21 cellular contexts compared by ENCODE assay signal in genomic region chr6:122825180-122825579, GRCh38. TPM values are rescaled to one million over a fixed set of nuclear protein-coding genes. Genes with fewer than 3 reads are reported as not detected.
"Had no signal": no experiment of that assay in that cellular context is flagged by ENCODE, and none has a peak within 500 bp of the region (broad histone marks: within the 10 kb centered on the region; RNA-seq: fewer than 3 reads in every experiment).

No MANE protein-coding gene starts in this region.

- H3K4me3 Mint-ChIP-seq: activated CD4-positive, alpha-beta memory T cell treated with anti-CD3 and anti-CD28 coated beads, Interleukin-2, amount 10 ng/mL, durations not matched to agents 7 days and 5 days; activated naive CD4-positive, alpha-beta T cell treated with anti-CD3 and anti-CD28 coated beads, Interleukin-2, amount 50 U/mL, for 24 hours; activated T-cell treated with anti-CD3 and anti-CD28 coated beads, Interleukin-2, amount 50 U/mL, for 4 hours; dendritic cell treated with granulocyte-macrophage colony-stimulating factor and Interleukin-4, amounts not matched to agents 40 ng/mL and 50 ng/mL, for 4 days; nephron; type B pancreatic cell had no signal

- H3K4me1 Mint-ChIP-seq: activated CD4-positive, alpha-beta memory T cell treated with anti-CD3 and anti-CD28 coated beads, Interleukin-2, amount 10 ng/mL, durations not matched to agents 7 days and 5 days; activated naive CD4-positive, alpha-beta T cell treated with anti-CD3 and anti-CD28 coated beads, Interleukin-2, amount 50 U/mL, for 24 hours; nephron had no signal

- H3K27ac ChIP-seq: adrenal gland, brain microvascular endothelial cell, right lobe of liver, suprapubic skin had no signal

- H3K27me3 ChIP-seq: adrenal gland, brain microvascular endothelial cell, right lobe of liver, suprapubic skin had no signal

- H3K4me3 ChIP-seq: adrenal gland, right lobe of liver, suprapubic skin had no signal

- DNase-seq: activated CD4-positive, alpha-beta memory T cell treated with anti-CD3 and anti-CD28 coated beads, Interleukin-2, amount 10 ng/mL, durations not matched to agents 7 days and 5 days; activated CD4-positive, alpha-beta T cell treated with anti-CD3 and anti-CD28 coated beads for 4 hours; activated effector memory CD4-positive, alpha-beta T cell treated with Interleukin-2 at 50 U/mL for 16 hours; activated T-cell treated with anti-CD3 and anti-CD28 coated beads, Interleukin-2, amount 50 U/mL, for 4 hours; adrenal gland; brain microvascular endothelial cell; effector memory CD4-positive, alpha-beta T cell; foreskin melanocyte; head of caudate nucleus; mesenchymal stem cell; right lobe of liver; stimulated activated naive CD8-positive, alpha-beta T cell treated with anti-CD3 and anti-CD28 coated beads, Interleukin-15, Interleukin-2, amounts not matched to agents 100 U/mL and 50 U/mL, for 24 hours had no signal

- ATAC-seq: activated T-cell treated with anti-CD3 and anti-CD28 coated beads, Interleukin-2, amount 50 U/mL, for 4 hours; right lobe of liver; stimulated activated naive CD8-positive, alpha-beta T cell treated with anti-CD3 and anti-CD28 coated beads, Interleukin-15, Interleukin-2, amounts not matched to agents 100 U/mL and 50 U/mL, for 24 hours had no signal

- H3K36me3 Mint-ChIP-seq: activated naive CD4-positive, alpha-beta T cell treated with anti-CD3 and anti-CD28 coated beads, Interleukin-2, amount 50 U/mL, for 24 hours; type B pancreatic cell had no signal

- H3K9me3 Mint-ChIP-seq: activated CD4-positive, alpha-beta memory T cell treated with anti-CD3 and anti-CD28 coated beads, Interleukin-2, amount 10 ng/mL, durations not matched to agents 7 days and 5 days; activated naive CD4-positive, alpha-beta T cell treated with anti-CD3 and anti-CD28 coated beads, Interleukin-2, amount 50 U/mL, for 24 hours; activated T-cell treated with anti-CD3 and anti-CD28 coated beads, Interleukin-2, amount 50 U/mL, for 4 hours; dendritic cell treated with granulocyte-macrophage colony-stimulating factor and Interleukin-4, amounts not matched to agents 40 ng/mL and 50 ng/mL, for 4 days; nephron; type B pancreatic cell had no signal

- H3K27me3 Mint-ChIP-seq: activated CD4-positive, alpha-beta memory T cell treated with anti-CD3 and anti-CD28 coated beads, Interleukin-2, amount 10 ng/mL, durations not matched to agents 7 days and 5 days; progenitor cell of endocrine pancreas; type B pancreatic cell had no signal

- H3K4me1 ChIP-seq: adrenal gland, right lobe of liver, suprapubic skin had no signal

- H3K27ac Mint-ChIP-seq: activated CD4-positive, alpha-beta memory T cell treated with anti-CD3 and anti-CD28 coated beads, Interleukin-2, amount 10 ng/mL, durations not matched to agents 7 days and 5 days; activated naive CD4-positive, alpha-beta T cell treated with anti-CD3 and anti-CD28 coated beads, Interleukin-2, amount 50 U/mL, for 24 hours; dendritic cell treated with granulocyte-macrophage colony-stimulating factor and Interleukin-4, amounts not matched to agents 40 ng/mL and 50 ng/mL, for 4 days; progenitor cell of endocrine pancreas; type B pancreatic cell had no signal

- H3K36me3 ChIP-seq: adrenal gland, brain microvascular endothelial cell, right lobe of liver, suprapubic skin had no signal

RNA-seq across cellular contexts. Expression of gene FABP7, which starts 45.7 kb away (rescaled TPM):
- total RNA-seq: activated CD4-positive, alpha-beta memory T cell treated with anti-CD3 and anti-CD28 coated beads, Interleukin-2, amount 10 ng/mL, durations not matched to agents 7 days and 5 days; activated T-cell treated with anti-CD3 and anti-CD28 coated beads, Interleukin-2, amount 50 U/mL, for 4 hours; adrenal gland; fibroblast of lung; liver; omental fat pad; right lobe of liver had no signal
- polyA plus RNA-seq: adrenal gland, fibroblast of lung, liver had no signal
